Comparison of ENCODE assay signal across 8 cellular contexts in the genomic region with DNA sequence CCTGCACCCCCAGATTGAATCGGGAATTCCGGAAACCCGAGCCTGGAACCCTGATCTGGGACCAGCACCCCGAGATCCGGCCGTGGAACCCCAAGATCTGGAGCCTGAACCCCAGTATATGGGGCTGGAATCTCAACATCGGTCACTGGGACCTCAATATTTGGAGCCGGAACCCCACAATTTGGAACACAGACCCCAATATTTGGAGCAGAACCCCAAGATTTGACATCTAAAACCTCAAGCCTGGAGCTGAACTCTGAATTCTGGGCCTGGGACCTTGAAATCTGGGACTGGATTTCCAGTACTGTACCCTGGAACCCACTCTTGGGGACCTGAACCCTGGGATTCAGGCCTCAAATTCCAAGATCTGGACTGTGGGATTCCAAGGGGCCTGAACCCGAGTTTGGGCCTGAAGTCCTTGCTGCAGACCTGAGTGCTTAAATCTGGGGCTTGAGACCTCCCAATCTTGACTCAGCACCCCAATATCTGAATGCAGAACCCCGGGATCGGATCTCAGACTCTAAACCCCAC. TPM values are rescaled to one million over a fixed set of nuclear protein-coding genes. Genes with fewer than 3 reads are reported as not detected.
DNase-seq lines count a peak whose midpoint lies in the region; ATAC-seq and TF ChIP-seq lines count a peak whose summit lies in the region.

No MANE protein-coding gene starts in this region.

- peak overlapping the region; percentile 79 for H3K4me3 Mint-ChIP-seq in HFFc6
- peak overlapping the region; percentile 68 for H3K4me3 Mint-ChIP-seq in activated CD4-positive, alpha-beta memory T cell treated with anti-CD3 and anti-CD28 coated beads, Interleukin-2, amount 10 ng/mL, durations not matched to agents 7 days and 5 days
- peak overlapping the region; percentile 89 for H3K4me3 Mint-ChIP-seq in stimulated activated effector memory CD8-positive, alpha-beta T cell treated with anti-CD3 and anti-CD28 coated beads, Interleukin-12 subunit alpha, Interleukin-12 subunit beta, amount 100 ng/mL, for 72 hours

- no peaks in the 10 kb centered on the region for H3K9me3 Mint-ChIP-seq in HFFc6
- no peaks in the 10 kb centered on the region for H3K9me3 Mint-ChIP-seq in activated CD4-positive, alpha-beta memory T cell treated with anti-CD3 and anti-CD28 coated beads, Interleukin-2, amount 10 ng/mL, durations not matched to agents 7 days and 5 days
- no peaks in the 10 kb centered on the region for H3K9me3 Mint-ChIP-seq in stimulated activated effector memory CD8-positive, alpha-beta T cell treated with anti-CD3 and anti-CD28 coated beads, Interleukin-12 subunit alpha, Interleukin-12 subunit beta, amount 100 ng/mL, for 72 hours

- no peaks in the 10 kb centered on the region for H3K27me3 Mint-ChIP-seq in HFFc6 (ENCODE audit: insufficient read depth)
- H3K27me3 Mint-ChIP-seq in activated CD4-positive, alpha-beta memory T cell treated with anti-CD3 and anti-CD28 coated beads, Interleukin-2, amount 10 ng/mL, durations not matched to agents 7 days and 5 days = no peaks in the 10 kb centered on the region

- peaks cover 35% of the 10 kb centered on the region for H3K4me1 Mint-ChIP-seq in HFFc6 (ENCODE audit: low read depth)
- peaks cover 41% of the 10 kb centered on the region for H3K4me1 Mint-ChIP-seq in activated CD4-positive, alpha-beta memory T cell treated with anti-CD3 and anti-CD28 coated beads, Interleukin-2, amount 10 ng/mL, durations not matched to agents 7 days and 5 days
- peaks cover 40% of the 10 kb centered on the region for H3K4me1 Mint-ChIP-seq in stimulated activated effector memory CD8-positive, alpha-beta T cell treated with anti-CD3 and anti-CD28 coated beads, Interleukin-12 subunit alpha, Interleukin-12 subunit beta, amount 100 ng/mL, for 72 hours

- POLR2A ChIA-PET in activated CD4-positive, alpha-beta memory T cell treated with anti-CD3 and anti-CD28 coated beads, Interleukin-2, amount 10 ng/mL, durations not matched to agents 7 days and 5 days (lab: Charles Lee) = interaction anchor here (1.1 kb wide), 1 partner anchor 22 kb away, joined by 3 read pairs; no protein-coding TSS in a partner anchor

- DNase-seq in HFFc6 = no peak
- no peak for DNase-seq in activated CD4-positive, alpha-beta memory T cell treated with anti-CD3 and anti-CD28 coated beads, Interleukin-2, amount 10 ng/mL, durations not matched to agents 7 days and 5 days
- no peak for DNase-seq in stimulated activated effector memory CD8-positive, alpha-beta T cell treated with anti-CD3 and anti-CD28 coated beads, Interleukin-12 subunit alpha, Interleukin-12 subunit beta, amount 100 ng/mL, for 72 hours (ENCODE audit: low spot score in 2 of 2)
- DNase-seq in NK-92 (lab: John Stamatoyannopoulos, UW; ENCODE audit: unreplicated experiment) = no peak
- no peak for DNase-seq in DMS 273 treated with DMSO at 0.1 percent for 48 hours (lab: John Stamatoyannopoulos, UW)
- no peak for DNase-seq in activated gamma-delta T cell (lab: John Stamatoyannopoulos, UW)
- no peak for DNase-seq in stimulated activated CD8-positive, alpha-beta memory T cell treated with anti-CD3 and anti-CD28 coated beads, Interleukin-4, amount 100 ng/mL, for 48 hours

- no peak for ATAC-seq in stimulated activated effector memory CD8-positive, alpha-beta T cell treated with anti-CD3 and anti-CD28 coated beads, Interleukin-12 subunit alpha, Interleukin-12 subunit beta, amount 100 ng/mL, for 72 hours

- CTCF ChIA-PET in activated CD4-positive, alpha-beta memory T cell treated with anti-CD3 and anti-CD28 coated beads, Interleukin-2, amount 10 ng/mL, durations not matched to agents 7 days and 5 days (lab: Charles Lee) = no interaction called here

- TF ChIP-seq CTCF in HFFc6 (IDR thresholded peaks at IDR 0.05) = no peak

- peak overlapping the region; percentile 47 for H3K4me3 ChIP-seq in iPS-11a (ENCODE audit: low read depth, low read length)

- H3K36me3 Mint-ChIP-seq in HFFc6 (ENCODE audit: low read depth) = peaks cover 8% of the 10 kb centered on the region
- peaks cover 3% of the 10 kb centered on the region for H3K36me3 Mint-ChIP-seq in activated CD4-positive, alpha-beta memory T cell treated with anti-CD3 and anti-CD28 coated beads, Interleukin-2, amount 10 ng/mL, durations not matched to agents 7 days and 5 days (ENCODE audit: low read depth)
- H3K36me3 Mint-ChIP-seq in stimulated activated effector memory CD8-positive, alpha-beta T cell treated with anti-CD3 and anti-CD28 coated beads, Interleukin-12 subunit alpha, Interleukin-12 subunit beta, amount 100 ng/mL, for 72 hours = no peaks in the 10 kb centered on the region

- no peak overlapping the region for H3K27ac Mint-ChIP-seq in HFFc6
- no peak overlapping the region for H3K27ac Mint-ChIP-seq in activated CD4-positive, alpha-beta memory T cell treated with anti-CD3 and anti-CD28 coated beads, Interleukin-2, amount 10 ng/mL, durations not matched to agents 7 days and 5 days
- H3K27ac Mint-ChIP-seq in stimulated activated effector memory CD8-positive, alpha-beta T cell treated with anti-CD3 and anti-CD28 coated beads, Interleukin-12 subunit alpha, Interleukin-12 subunit beta, amount 100 ng/mL, for 72 hours = no peak overlapping the region

RNA-seq across cellular contexts. Expression of a gene that starts 0.6 kb away (rescaled TPM):
- total RNA-seq in HFFc6 (2021; fragmentation: NEBNext Ultra II Directional; extraction: Animal tissue kit (Norgen Biotek cat#: 25700)) = 10 to 100 TPM; 15.3 to 21.0 (median 19.1) TPM
- total RNA-seq in activated CD4-positive, alpha-beta memory T cell treated with anti-CD3 and anti-CD28 coated beads, Interleukin-2, amount 10 ng/mL, durations not matched to agents 7 days and 5 days = 10 to 100 TPM; 13.5 to 17.0 TPM

RNA-seq across cellular contexts. Expression of a gene that starts 28.7 kb away (rescaled TPM):
- not detected for total RNA-seq in HFFc6 (2021; fragmentation: NEBNext Ultra II Directional; extraction: Animal tissue kit (Norgen Biotek cat#: 25700))
- 1 to 10 TPM in 1 of 2 experiments, under 1 TPM in 1; 0.58 to 1.1 TPM for total RNA-seq in activated CD4-positive, alpha-beta memory T cell treated with anti-CD3 and anti-CD28 coated beads, Interleukin-2, amount 10 ng/mL, durations not matched to agents 7 days and 5 days

RNA-seq across cellular contexts. Expression of a gene that starts 34.5 kb away (rescaled TPM):
- total RNA-seq in HFFc6 (2021; fragmentation: NEBNext Ultra II Directional; extraction: Animal tissue kit (Norgen Biotek cat#: 25700)) = 1 to 10 TPM in 5 of 6 experiments, under 1 TPM in 1; 0.96 to 4.1 (median 1.2) TPM
- total RNA-seq in activated CD4-positive, alpha-beta memory T cell treated with anti-CD3 and anti-CD28 coated beads, Interleukin-2, amount 10 ng/mL, durations not matched to agents 7 days and 5 days = 100 to 1,000 TPM; 204 to 218 TPM

RNA-seq across cellular contexts. Expression of a gene that starts 36.5 kb away (rescaled TPM):
- total RNA-seq in HFFc6 (2021; fragmentation: NEBNext Ultra II Directional; extraction: Animal tissue kit (Norgen Biotek cat#: 25700)) = 1 to 10 TPM; 3.9 to 7.2 (median 5.3) TPM
- total RNA-seq in activated CD4-positive, alpha-beta memory T cell treated with anti-CD3 and anti-CD28 coated beads, Interleukin-2, amount 10 ng/mL, durations not matched to agents 7 days and 5 days = 10 to 100 TPM; 36.3 to 40.3 TPM

RNA-seq across cellular contexts. Expression of a gene that starts 58.2 kb away (rescaled TPM):
- total RNA-seq in HFFc6 (2021; fragmentation: NEBNext Ultra II Directional; extraction: Animal tissue kit (Norgen Biotek cat#: 25700)) = 10 to 100 TPM in 2 of 6 experiments, 1 to 10 TPM in 4; 8.2 to 12.5 (median 8.9) TPM
- total RNA-seq in activated CD4-positive, alpha-beta memory T cell treated with anti-CD3 and anti-CD28 coated beads, Interleukin-2, amount 10 ng/mL, durations not matched to agents 7 days and 5 days = 10 to 100 TPM; 17.3 to 18.3 TPM

Comparison
In these comparisons a context has a peak if more than half of its experiments do, and no peak if none do; other contexts are left out.
1. RNA of a gene that starts 34.5 kb away (total RNA-seq): 204 to 218 TPM in activated CD4-positive, alpha-beta memory T cell treated with anti-CD3 and anti-CD28 coated beads, Interleukin-2, amount 10 ng/mL, durations not matched to agents 7 days and 5 days; 0.96 to 4.1 TPM in HFFc6; every median in the first group is over 10 times any median in the second.
2. Peak in every context shown above with its lines, with median percentiles within 50 percentile points of each other: H3K4me3 Mint-ChIP-seq.